31 cellular contexts compared by ENCODE assay signal in the genomic region with DNA sequence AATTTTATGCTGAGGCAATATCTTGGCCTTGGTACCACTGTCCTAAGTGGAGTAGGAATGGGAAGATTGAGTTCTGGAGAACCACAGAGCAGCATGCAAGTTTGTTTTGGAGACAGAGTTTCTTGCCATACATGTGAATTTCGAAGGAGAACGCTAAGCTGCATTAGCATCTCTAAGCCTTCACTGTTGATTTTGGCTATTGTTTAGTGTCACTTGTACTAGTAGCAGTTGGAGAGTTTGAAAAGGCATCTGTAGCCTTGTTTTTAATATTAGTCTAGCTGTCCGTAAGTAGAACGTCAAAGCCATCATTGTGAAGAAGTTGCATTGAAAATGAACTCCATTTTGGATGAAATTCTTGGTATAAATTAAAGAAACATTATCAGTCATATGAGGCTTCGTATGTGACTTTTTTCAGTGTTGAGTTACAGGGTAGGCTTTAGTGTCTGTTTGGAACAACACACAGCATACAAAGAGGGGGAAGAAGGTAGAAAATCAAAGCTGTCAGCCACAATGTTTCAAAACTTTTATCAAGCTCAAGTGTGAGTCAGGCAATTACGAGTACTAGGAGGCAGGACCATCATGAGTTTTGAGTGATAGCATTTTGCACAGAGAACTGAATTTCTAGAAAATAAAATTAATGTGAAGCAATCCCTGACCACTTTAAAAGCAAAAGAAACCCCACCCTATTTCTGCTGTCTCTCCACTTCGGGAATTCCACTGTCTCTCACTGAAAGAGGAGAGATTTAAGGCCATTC.
"Had no signal": no experiment of that assay in that cellular context is flagged by ENCODE, and none has a peak within 500 bp of the region (broad histone marks: within the 10 kb centered on the region; RNA-seq: fewer than 3 reads in every experiment).

No MANE protein-coding gene starts in this region.

- H3K27ac Mint-ChIP-seq: activated CD4-positive, alpha-beta T cell treated with anti-CD3 and anti-CD28 coated beads for 36 hours; activated CD4-positive, alpha-beta T cell treated with anti-CD3 and anti-CD28 coated beads, Interleukin-2, amount 10 ng/mL, durations not matched to agents 7 days and 5 days; activated CD8-positive, alpha-beta T cell treated with anti-CD3 and anti-CD28 coated beads, Interleukin-2, amount 10 ng/mL, durations not matched to agents 7 days and 5 days; activated naive CD4-positive, alpha-beta T cell treated with anti-CD3 and anti-CD28 coated beads, Interleukin-2, amount 50 U/mL, for 24 hours; activated naive CD8-positive, alpha-beta T cell treated with anti-CD3 and anti-CD28 coated beads, Interleukin-2, amount 10 ng/mL, durations not matched to agents 7 days and 5 days; activated T-cell treated with anti-CD3 and anti-CD28 coated beads, Interleukin-2, amount 50 U/mL, for 24 hours; activated T-helper 2 cell treated with anti-CD3 and anti-CD28 coated beads, Interferon-gamma antibody, Interleukin-2, Interleukin-4, amounts not matched to agents 10 μg/mL and 5 μg/mL and 100 μg/mL, durations not matched to agents 14 hours and 24 hours and 36 hours; T-helper 1 cell treated with Interleukin-12 subunit alpha and Interleukin-12 subunit beta and Interleukin-4 antibody, amounts not matched to agents 30 μg/mL and 1 μg/mL, for 36 hours; T-helper 2 cell treated with Interferon-gamma antibody and Interleukin-4, amounts not matched to agents 5 μg/mL and 100 μg/mL, for 36 hours had no signal

- H3K9ac ChIP-seq: SK-N-SH had no signal

- DNase-seq: activated CD4-positive, alpha-beta T cell treated with anti-CD3 and anti-CD28 coated beads for 36 hours; activated CD4-positive, alpha-beta T cell treated with anti-CD3 and anti-CD28 coated beads, Interleukin-2, amount 10 ng/mL, durations not matched to agents 7 days and 5 days; activated CD4-positive, alpha-beta T cell treated with anti-CD3 and anti-CD28 coated beads, Interleukin-2, amount 50 U/mL, for 48 hours; activated CD8-positive, alpha-beta T cell treated with anti-CD3 and anti-CD28 coated beads, Interleukin-2, amount 10 ng/mL, durations not matched to agents 7 days and 5 days; activated gamma-delta T cell; activated naive CD4-positive, alpha-beta T cell treated with Interleukin-2 at 50 U/mL for 16 hours; activated naive CD8-positive, alpha-beta T cell treated with anti-CD3 and anti-CD28 coated beads, Interleukin-2, amount 10 ng/mL, durations not matched to agents 7 days and 5 days; activated T-cell treated with anti-CD3 and anti-CD28 coated beads, Interleukin-2, amount 50 U/mL, for 24 hours; brain microvascular endothelial cell; NCI-H1092 treated with DMSO at 0.1 percent for 48 hours; NCI-H1417; NCI-H1694; NCI-H1930; NCI-H2081 treated with DMSO at 0.1 percent for 48 hours; NCI-H345; NCI-H524 treated with DMSO at 0.1 percent for 48 hours; NK-92 treated with Interleukin-12 subunit alpha and Interleukin-12 subunit beta, amount 100 ng/mL, for 24 hours; OCI-M1; SHP77 treated with DMSO at 0.1 percent for 48 hours; SK-N-SH had no signal

- H3K9me2 ChIP-seq: SK-N-SH had no signal

- H3K27me3 ChIP-seq: brain microvascular endothelial cell, cardiac muscle cell, SJSA1 had no signal

- H3K4me1 ChIP-seq: SJSA1 had no signal

- H3K27ac ChIP-seq: brain microvascular endothelial cell, cardiac muscle cell, SJSA1 had no signal

- H3K36me3 ChIP-seq: brain microvascular endothelial cell, cardiac muscle cell, SJSA1 had no signal

- H3K9me3 ChIP-seq: SJSA1, SK-N-SH had no signal

- H3K4me2 ChIP-seq: SK-N-SH had no signal

- H3K4me3 Mint-ChIP-seq: activated CD4-positive, alpha-beta T cell treated with anti-CD3 and anti-CD28 coated beads for 36 hours; activated CD4-positive, alpha-beta T cell treated with anti-CD3 and anti-CD28 coated beads, Interleukin-2, amount 10 ng/mL, durations not matched to agents 7 days and 5 days; activated CD8-positive, alpha-beta T cell treated with anti-CD3 and anti-CD28 coated beads, Interleukin-2, amount 10 ng/mL, durations not matched to agents 7 days and 5 days; activated naive CD4-positive, alpha-beta T cell treated with anti-CD3 and anti-CD28 coated beads, Interleukin-2, amount 50 U/mL, for 24 hours; activated naive CD8-positive, alpha-beta T cell treated with anti-CD3 and anti-CD28 coated beads, Interleukin-2, amount 10 ng/mL, durations not matched to agents 7 days and 5 days; activated T-cell treated with anti-CD3 and anti-CD28 coated beads, Interleukin-2, amount 50 U/mL, for 24 hours; central memory CD8-positive, alpha-beta T cell; T-helper 1 cell treated with Interleukin-12 subunit alpha and Interleukin-12 subunit beta and Interleukin-4 antibody, amounts not matched to agents 30 μg/mL and 1 μg/mL, for 36 hours; T-helper 2 cell treated with Interferon-gamma antibody and Interleukin-4, amounts not matched to agents 5 μg/mL and 100 μg/mL, for 36 hours had no signal

- H3K4me3 ChIP-seq: cardiac muscle cell, K562, SJSA1 had no signal

- H3K36me3 Mint-ChIP-seq: activated naive CD4-positive, alpha-beta T cell treated with anti-CD3 and anti-CD28 coated beads, Interleukin-2, amount 50 U/mL, for 24 hours; activated naive CD8-positive, alpha-beta T cell treated with anti-CD3 and anti-CD28 coated beads, Interleukin-2, amount 10 ng/mL, durations not matched to agents 7 days and 5 days had no signal

- FAIRE-seq: K562, TTC549 had no signal

- ATAC-seq: activated CD4-positive, alpha-beta T cell treated with anti-CD3 and anti-CD28 coated beads for 36 hours; activated CD4-positive, CD25-positive, alpha-beta regulatory T cell treated with anti-CD3 and anti-CD28 coated beads, Interleukin-2, amount 50 U/mL, for 24 hours; activated CD8-positive, alpha-beta T cell treated with anti-CD3 and anti-CD28 coated beads, Interleukin-2, amount 10 ng/mL, durations not matched to agents 7 days and 5 days; K562; Panc1 had no signal

- H3K4me1 Mint-ChIP-seq: activated CD4-positive, alpha-beta T cell treated with anti-CD3 and anti-CD28 coated beads for 36 hours; activated CD4-positive, alpha-beta T cell treated with anti-CD3 and anti-CD28 coated beads, Interleukin-2, amount 10 ng/mL, durations not matched to agents 7 days and 5 days; activated naive CD4-positive, alpha-beta T cell treated with anti-CD3 and anti-CD28 coated beads, Interleukin-2, amount 50 U/mL, for 24 hours; activated naive CD8-positive, alpha-beta T cell treated with anti-CD3 and anti-CD28 coated beads, Interleukin-2, amount 10 ng/mL, durations not matched to agents 7 days and 5 days; central memory CD8-positive, alpha-beta T cell had no signal

- H3K27me3 Mint-ChIP-seq: activated CD4-positive, alpha-beta T cell treated with anti-CD3 and anti-CD28 coated beads for 36 hours; activated CD4-positive, alpha-beta T cell treated with anti-CD3 and anti-CD28 coated beads, Interleukin-2, amount 10 ng/mL, durations not matched to agents 7 days and 5 days; activated naive CD4-positive, alpha-beta T cell treated with anti-CD3 and anti-CD28 coated beads, Interleukin-2, amount 50 U/mL, for 24 hours; activated naive CD8-positive, alpha-beta T cell treated with anti-CD3 and anti-CD28 coated beads, Interleukin-2, amount 10 ng/mL, durations not matched to agents 7 days and 5 days; activated T-cell treated with anti-CD3 and anti-CD28 coated beads, Interleukin-2, amount 50 U/mL, for 24 hours; central memory CD8-positive, alpha-beta T cell had no signal

- H3K9me3 Mint-ChIP-seq: activated CD4-positive, alpha-beta T cell treated with anti-CD3 and anti-CD28 coated beads, Interleukin-2, amount 10 ng/mL, durations not matched to agents 7 days and 5 days had no signal
